ENCODE assay signal across 11 cellular contexts in genomic region chr10:90947025-90947960, GRCh38. TPM values are rescaled to one million over a fixed set of nuclear protein-coding genes. Genes with fewer than 3 reads are reported as not detected.
DNase-seq lines count a peak whose midpoint lies in the region; ATAC-seq, FAIRE-seq and TF ChIP-seq lines count a peak whose summit lies in the region.
"Had no signal": no experiment of that assay in that cellular context is flagged by ENCODE, and none has a peak within 500 bp of the region (broad histone marks: within the 10 kb centered on the region; RNA-seq: fewer than 3 reads in every experiment).

No MANE protein-coding gene starts in this region.

- H3K9me3 Mint-ChIP-seq in astrocyte (ENCODE audit: unreplicated experiment) (peaks cover 16% of the 10 kb centered on the region), GM23338 (peaks cover 5% of the 10 kb centered on the region; the same call in 1 of the 3 replicates)

- no TSS peak for BruUV-seq in PC-9 (replicated peaks; lab: Mats Ljungman, UMichigan)

- H4K20me1 ChIP-seq in astrocyte (ENCODE audit: insufficient read depth, low read length) (no peaks in the 10 kb centered on the region), GM23338 (replicated peaks; ENCODE audit: insufficient read depth) (no peaks in the 10 kb centered on the region), PC-9 (ENCODE audit: insufficient read depth) (no peaks in the 10 kb centered on the region)

- ATAC-seq in GM18868 (IDR thresholded peaks at IDR 0.05; ENCODE audit: unreplicated experiment) (peak; percentile 77), HG03175 (IDR thresholded peaks at IDR 0.05; ENCODE audit: unreplicated experiment) (peak; percentile 63), GM23338 (no peak)

- H3K27ac Mint-ChIP-seq in astrocyte (ENCODE audit: unreplicated experiment) (peak overlapping the region; percentile 84), GM23338 (no peak overlapping the region)

- no peaks in the 10 kb centered on the region for H3K4me1 ChIP-seq in astrocyte (ENCODE audit: insufficient read depth, low read length)
- no peaks in the 10 kb centered on the region for H3K4me1 ChIP-seq in GM23338 (ENCODE audit: insufficient read depth)
- H3K4me1 ChIP-seq in PC-9 (replicated peaks; ENCODE audit: insufficient read depth): no peaks in the 10 kb centered on the region
- H3K4me1 ChIP-seq: transverse colon had no signal

- H3K27me3 ChIP-seq in astrocyte (ENCODE audit: insufficient read depth, low read length): no peaks in the 10 kb centered on the region
- peaks cover 62% of the 10 kb centered on the region for H3K27me3 ChIP-seq in GM23338 (ENCODE audit: insufficient read depth)
- H3K27me3 ChIP-seq in PC-9 (ENCODE audit: insufficient read depth, low read depth): no peaks in the 10 kb centered on the region
- H3K27me3 ChIP-seq: transverse colon had no signal

- H2AFZ ChIP-seq in astrocyte (ENCODE audit: low read depth, low read length) (no peak overlapping the region), GM23338 (no peak overlapping the region), PC-9 (no peak overlapping the region)

- no peak overlapping the region for H3K9ac ChIP-seq in astrocyte (ENCODE audit: low read length)

- TF ChIP-seq CTCF in AG09309 (IDR thresholded peaks at IDR 0.05; ENCODE audit: control insufficient read depth, insufficient read depth, low read depth, low read length, missing control alignments) (no peak), astrocyte (IDR thresholded peaks at IDR 0.05; ENCODE audit: insufficient read depth, low read depth, low read length) (no peak), GM23338 (conservative IDR thresholded peaks at IDR 0.05; ENCODE audit: low read depth in 2 of 2) (no peak), PC-9 (conservative IDR thresholded peaks at IDR 0.05) (no peak)

- CTCF ChIA-PET in PC-9 (lab: Charles Lee): no interaction called here

- DNase-seq in AG09309 (ENCODE audit: low read depth) (peak; percentile 18), astrocyte (ENCODE audit: low read depth) (peak; percentile 64), GM23338 (ENCODE audit: low spot score) (no peak), NCI-H446 treated with DMSO at 0.1 percent for 48 hours (lab: John Stamatoyannopoulos, UW) (no peak), PC-9 (no peak), urothelium cell line (ENCODE audit: low spot score) (no peak)
- DNase-seq: NCI-H1417 treated with DMSO at 0.1 percent for 48 hours, SIG-M5, transverse colon had no signal

- H3F3A ChIP-seq in GM23338 (replicated peaks; ENCODE audit: low read depth): no peaks in the 10 kb centered on the region
- H3F3A ChIP-seq in PC-9 (ENCODE audit: insufficient read depth, low read depth): no peaks in the 10 kb centered on the region

- no peak overlapping the region for H3K4me3 Mint-ChIP-seq in astrocyte (ENCODE audit: unreplicated experiment)
- H3K4me3 Mint-ChIP-seq in GM23338: no peak overlapping the region

- no peaks in the 10 kb centered on the region for H3K36me3 ChIP-seq in astrocyte (ENCODE audit: insufficient read depth, low read length)
- H3K36me3 ChIP-seq in GM23338 (ENCODE audit: insufficient read depth): no peaks in the 10 kb centered on the region
- no peaks in the 10 kb centered on the region for H3K36me3 ChIP-seq in PC-9 (ENCODE audit: low read depth)
- H3K36me3 ChIP-seq: transverse colon had no signal

- H3K9me2 ChIP-seq in GM23338 (ENCODE audit: insufficient read depth): no peaks in the 10 kb centered on the region
- no peaks in the 10 kb centered on the region for H3K9me2 ChIP-seq in PC-9 (ENCODE audit: insufficient read depth)

- intact Hi-C loops in PC-9 (cut with micrococcal nuclease; ENCODE audit: unreplicated experiment): no loop called here

- FAIRE-seq in astrocyte (lab: Jason Lieb, UNC) (no peak), urothelium cell line (lab: Jason Lieb, UNC) (no peak)

- H3K4me2 ChIP-seq in astrocyte (ENCODE audit: low read length) (no peak overlapping the region), GM23338 (no peak overlapping the region), PC-9 (no peak overlapping the region)

- POLR2A ChIA-PET in PC-9 (lab: Charles Lee; ENCODE audit: unreplicated experiment): interaction anchor here (0.6 to 0.7 kb wide), 2 partner anchors 18 to 35 kb away, joined by 4 to 5 read pairs; no protein-coding TSS in a partner anchor

- H3K4me1 Mint-ChIP-seq in astrocyte (ENCODE audit: low read depth, unreplicated experiment) (peaks cover 24% of the 10 kb centered on the region), GM23338 (no peaks in the 10 kb centered on the region)

- H3K79me2 ChIP-seq in astrocyte (ENCODE audit: insufficient read depth, low read length) (no peaks in the 10 kb centered on the region), GM23338 (replicated peaks; ENCODE audit: insufficient read depth) (no peaks in the 10 kb centered on the region), PC-9 (ENCODE audit: low read depth) (no peaks in the 10 kb centered on the region)

- H3K9me3 ChIP-seq in astrocyte (ENCODE audit: insufficient read depth, low read depth, low read length) (no peaks in the 10 kb centered on the region), PC-9 (ENCODE audit: insufficient read depth, low read depth) (no peaks in the 10 kb centered on the region)
- H3K9me3 ChIP-seq: transverse colon had no signal

- H3K36me3 Mint-ChIP-seq in astrocyte (ENCODE audit: low read depth, unreplicated experiment) (peaks cover 6% of the 10 kb centered on the region), GM23338 (ENCODE audit: low read depth) (no peaks in the 10 kb centered on the region)

- H3K27ac ChIP-seq in astrocyte (ENCODE audit: low read depth, low read length): no peak overlapping the region
- H3K27ac ChIP-seq in GM23338 (ENCODE audit: low read depth): no peak overlapping the region
- no peak overlapping the region for H3K27ac ChIP-seq in PC-9
- H3K27ac ChIP-seq: transverse colon had no signal

- H3K27me3 Mint-ChIP-seq in astrocyte (ENCODE audit: low read depth, unreplicated experiment) (no peaks in the 10 kb centered on the region), GM23338 (ENCODE audit: insufficient read depth, low read depth, poor library complexity) (peaks cover 32% of the 10 kb centered on the region)

- H3K4me3 ChIP-seq in AG09309 (ENCODE audit: control insufficient read depth, low read depth, low read length) (no peak overlapping the region), astrocyte (ENCODE audit: insufficient read depth, low read depth, low read length) (no peak overlapping the region), GM23338 (no peak overlapping the region), PC-9 (no peak overlapping the region)
- H3K4me3 ChIP-seq: transverse colon had no signal

TF ChIP-seq in GM23338, 12 proteins besides CTCF, POLR2A, EP300 and RAD21:
- TF ChIP-seq CREB1 (CRISPR knock-in tag; IDR thresholded peaks at IDR 0.05; ENCODE audit: low read depth) (no peak), REST (IDR thresholded peaks at IDR 0.05; ENCODE audit: unreplicated experiment) (no peak), POLR2AphosphoS5 (IDR thresholded peaks at IDR 0.05; ENCODE audit: low read depth) (no peak), ETS1 (IDR thresholded peaks at IDR 0.05) (no peak)

RNA-seq across cellular contexts. Expression of gene ANKRD1, which starts 26.4 kb away (rescaled TPM):
- 841 and 913 TPM in 2 replicates for total RNA-seq in astrocyte
- total RNA-seq in GM23338 (2014; rRNA removed; shearing (Covaris generic)): not detected in 2 replicates
- polyA plus RNA-seq in GM23338 (2016; fragmentation: Nextera tagmentation; extraction: Ambion mirVana): 0.10 TPM in 1 of 2 replicates, not detected in the other
- 3.9 and 6.7 TPM in 2 replicates for total RNA-seq in PC-9 (2021)
- total RNA-seq: transverse colon had no signal

Comparison
In these comparisons a context has a peak if more than half of its experiments do, and no peak if none do; other contexts are left out.
1. DNase-seq: peak in AG09309 (single experiment) and astrocyte (single experiment); none in GM23338 (single experiment), NCI-H446 treated with DMSO at 0.1 percent for 48 hours (single experiment), PC-9 (0 of 2) and urothelium cell line (single experiment).
2. RNA of gene ANKRD1, which starts 26.4 kb away (total RNA-seq): 841 to 913 TPM in astrocyte; 3.9 to 6.7 TPM in PC-9 and not detected in GM23338; every median in the first group is over 100 times any median in the second.